8 cellular contexts compared by ENCODE assay signal in genomic region chr15:45126535-45127158, GRCh38. TPM values are rescaled to one million over a fixed set of nuclear protein-coding genes. Genes with fewer than 3 reads are reported as not detected.
DNase-seq lines count a peak whose midpoint lies in the region; ATAC-seq and TF ChIP-seq lines count a peak whose summit lies in the region.

No MANE protein-coding gene starts in this region.

- BruUV-seq in PC-3 (replicated peaks; lab: Mats Ljungman, UMichigan) = no TSS peak

- no peaks in the 10 kb centered on the region for H3K9me3 Mint-ChIP-seq in osteocyte (ENCODE audit: unreplicated experiment)

- TF ChIP-seq CTCF in AG09309 (IDR thresholded peaks at IDR 0.05; ENCODE audit: control insufficient read depth, insufficient read depth, low read depth, low read length, missing control alignments) (peak; percentile 69), PC-3 (conservative IDR thresholded peaks at IDR 0.05; ENCODE audit: low read depth, low read length) (peak; percentile 96), osteocyte (IDR thresholded peaks at IDR 0.05) (peak; percentile 60)

- CTCF ChIA-PET in PC-3 (lab: Charles Lee) = interaction anchor here (0.6 to 1.7 kb wide), 9 partner anchors 9 to 150 kb away, joined by 3 to 27 read pairs (median 7); no protein-coding TSS in a partner anchor

- no peaks in the 10 kb centered on the region for H4K20me1 ChIP-seq in PC-3 (ENCODE audit: low read length)

- H3K79me2 ChIP-seq in PC-3 (ENCODE audit: low read length) = no peaks in the 10 kb centered on the region

- H3K27ac Mint-ChIP-seq in osteocyte (ENCODE audit: unreplicated experiment) = no peak overlapping the region

- no peaks in the 10 kb centered on the region for H3K36me3 Mint-ChIP-seq in osteocyte (ENCODE audit: unreplicated experiment)

- no peak overlapping the region for H3K27ac ChIP-seq in PC-3 (ENCODE audit: low read length)

- no peaks in the 10 kb centered on the region for H3K27me3 ChIP-seq in PC-3 (ENCODE audit: low read length)

- H3K4me1 Mint-ChIP-seq in osteocyte (ENCODE audit: unreplicated experiment) = peaks cover 6% of the 10 kb centered on the region

- no peak for DNase-seq in AG09309 (ENCODE audit: low read depth)
- peak; percentile 10 for DNase-seq in GDM1 (lab: John Stamatoyannopoulos, UW)
- DNase-seq in PC-3 = peak; percentile 76
- peak; percentile 39 for DNase-seq in central memory CD4-positive, alpha-beta T cell
- no peak for DNase-seq in osteocyte (ENCODE audit: extremely low spot score, unreplicated experiment)
- DNase-seq in GF-D8 (lab: John Stamatoyannopoulos, UW) = no peak

- ATAC-seq in PC-3 (peak; percentile 60), GM18909 (IDR thresholded peaks at IDR 0.05; ENCODE audit: poor library complexity, unreplicated experiment) (no peak), HG03432 (IDR thresholded peaks at IDR 0.05; ENCODE audit: unreplicated experiment) (no peak)

- peaks cover 59% of the 10 kb centered on the region for H3K27me3 Mint-ChIP-seq in osteocyte (ENCODE audit: unreplicated experiment)

- no peaks in the 10 kb centered on the region for H3F3A ChIP-seq in PC-3 (ENCODE audit: low read length, unreplicated experiment)

- H3K4me2 ChIP-seq in PC-3 (ENCODE audit: low read length) = no peak overlapping the region

- H3K4me3 Mint-ChIP-seq in osteocyte (ENCODE audit: unreplicated experiment) = no peak overlapping the region

- H3K9ac ChIP-seq in PC-3 (ENCODE audit: low read length) = no peak overlapping the region

- H3K4me3 ChIP-seq in AG09309 (ENCODE audit: control insufficient read depth, low read depth, low read length) (no peak overlapping the region), PC-3 (ENCODE audit: low read length) (no peak overlapping the region)

- intact Hi-C loops in PC-3 (cut with micrococcal nuclease) = loop anchor here (2.0 to 10.0 kb wide), 4 partner anchors 36 to 162 kb away; no protein-coding TSS in a partner anchor

- no peak overlapping the region for H2AFZ ChIP-seq in PC-3 (ENCODE audit: low read length)

- peaks cover 15% of the 10 kb centered on the region for H3K4me1 ChIP-seq in PC-3 (ENCODE audit: insufficient read depth, low read length)

- no peaks in the 10 kb centered on the region for H3K9me2 ChIP-seq in PC-3 (replicated peaks; ENCODE audit: low read length)

- no peaks in the 10 kb centered on the region for H3K36me3 ChIP-seq in PC-3 (ENCODE audit: low read depth, low read length)

- H3K9me3 ChIP-seq in PC-3 (ENCODE audit: low read length) = no peaks in the 10 kb centered on the region

- POLR2A ChIA-PET in PC-3 (lab: Charles Lee; ENCODE audit: unreplicated experiment) = no interaction called here

RNA-seq across cellular contexts. Expression of gene DUOXA1, which starts 3.0 kb away (rescaled TPM):
- total RNA-seq in PC-3 (2014; rRNA removed) (1.3 TPM in 1 of 2 replicates, not detected in the other), osteocyte (not detected in 2 replicates)

RNA-seq across cellular contexts. Expression of gene DUOX1, which starts 3.1 kb away (rescaled TPM):
- total RNA-seq in PC-3 (2014; rRNA removed) (0.29 TPM in 1 of 2 replicates, not detected in the other), osteocyte (not detected in 2 replicates)

RNA-seq across cellular contexts. Expression of gene DUOXA2, which starts 12.5 kb away (rescaled TPM):
- total RNA-seq in PC-3 (2014; rRNA removed) (not detected in 2 replicates), osteocyte (not detected in 2 replicates)

RNA-seq across cellular contexts. Expression of gene DUOX2, which starts 12.7 kb away (rescaled TPM):
- total RNA-seq in PC-3 (2014; rRNA removed) (not detected in 2 replicates), osteocyte (0.08 TPM in 1 of 2 replicates, not detected in the other)

Comparison
In these comparisons a context has a peak if more than half of its experiments do, and no peak if none do; other contexts are left out.
1. DNase-seq: peak in GDM1 (single experiment), PC-3 (single experiment) and central memory CD4-positive, alpha-beta T cell (single experiment); none in AG09309 (single experiment), osteocyte (single experiment) and GF-D8 (single experiment).
2. Peak in every context shown above with its lines, with median percentiles within 50 percentile points of each other: CTCF ChIP-seq.